8 cellular contexts compared by ENCODE assay signal in genomic region chr16:19524866-19525723, GRCh38. TPM values are rescaled to one million over a fixed set of nuclear protein-coding genes. Genes with fewer than 3 reads are reported as not detected.
DNase-seq lines count a peak whose midpoint lies in the region; ATAC-seq and TF ChIP-seq lines count a peak whose summit lies in the region.

No MANE protein-coding gene starts in this region.

- peaks cover 15% of the 10 kb centered on the region for H3K79me1 ChIP-seq in mesenchymal stem cell (replicated peaks; ENCODE audit: low read length, poor library complexity, severe bottlenecking)

- H2BK12ac ChIP-seq in mesenchymal stem cell (ENCODE audit: low read length in 2 of 2): no peak overlapping the region

- H2AK5ac ChIP-seq in mesenchymal stem cell (ENCODE audit: low read length, severe bottlenecking): no peak overlapping the region

- peak overlapping the region; percentile 40 for H2BK5ac ChIP-seq in mesenchymal stem cell (ENCODE audit: low read depth, low read length, poor library complexity, severe bottlenecking)

- H3K4ac ChIP-seq in mesenchymal stem cell (ENCODE audit: low read depth in 1 of 2, low read length in 2 of 2): peak overlapping the region in 1 of 2 experiments; percentile 73

- H4K91ac ChIP-seq in mesenchymal stem cell (ENCODE audit: low read length): no peak overlapping the region

- H3K23ac ChIP-seq in mesenchymal stem cell (ENCODE audit: low read length in 2 of 2): no peak overlapping the region

- 9% methylated on average over 12 of the region's 14 CpGs for WGBS in mesenchymal stem cell

- no peak overlapping the region for H2BK15ac ChIP-seq in mesenchymal stem cell (ENCODE audit: low read depth, poor library complexity, severe bottlenecking)

- peaks cover 4 to 17% of the 10 kb centered on the region in 2 experiments for H3K36me3 ChIP-seq in mesenchymal stem cell (ENCODE audit: control insufficient read depth in 1 of 2, insufficient read depth in 2 of 2, low read depth in 1 of 2, low read length in 2 of 2)

- no peaks in the 10 kb centered on the region for H3K9me3 ChIP-seq in mesenchymal stem cell (ENCODE audit: control insufficient read depth, low read length)

- peak overlapping the region; percentile 44 for H2AFZ ChIP-seq in mesenchymal stem cell (ENCODE audit: low read depth, low read length)

- no peak overlapping the region for H4K8ac ChIP-seq in mesenchymal stem cell (ENCODE audit: low read length)

- peak overlapping the region; percentile 34 for H3K27ac ChIP-seq in mesenchymal stem cell (ENCODE audit: low read length, poor library complexity, severe bottlenecking)

- H3K18ac ChIP-seq in mesenchymal stem cell (ENCODE audit: low read depth in 1 of 2, low read length in 2 of 2): no peak overlapping the region

- H3K27me3 ChIP-seq in mesenchymal stem cell (ENCODE audit: control insufficient read depth in 1 of 2, insufficient read depth in 1 of 2, low read length in 2 of 2): no peaks in the 10 kb centered on the region

- no peak overlapping the region for H2BK120ac ChIP-seq in mesenchymal stem cell (ENCODE audit: low read depth, low read length)

- peak overlapping the region; percentile 91 for H3K9ac ChIP-seq in mesenchymal stem cell (ENCODE audit: low read length)

- H3K14ac ChIP-seq in mesenchymal stem cell (ENCODE audit: low read length in 2 of 2): no peak overlapping the region

- peak overlapping the region; percentile 71 for H3K4me2 ChIP-seq in mesenchymal stem cell (ENCODE audit: low read length, poor library complexity, severe bottlenecking)

- peak; percentile 46 for DNase-seq in GM12865 (ENCODE audit: low read depth)
- peak; percentile 35 for DNase-seq in NCI-H2227 (lab: John Stamatoyannopoulos, UW; ENCODE audit: unreplicated experiment)
- DNase-seq in cardiac fibroblast (ENCODE audit: low read depth in 2 of 2): peak in 1 of 2 donors; percentile 11
- DNase-seq in mesenchymal stem cell: peak; percentile 39
- no peak for DNase-seq in kidney glomerular epithelial cell (lab: John Stamatoyannopoulos, UW)
- DNase-seq in AG08396 (ENCODE audit: low spot score): no peak

- H3K4me3 ChIP-seq in GM12865 (ENCODE audit: low read depth, low read length): peak overlapping the region; percentile 84
- H3K4me3 ChIP-seq in cardiac fibroblast (replicated peaks in 1 of 2; ENCODE audit: low read depth in 2 of 2, low read length in 2 of 2): peak overlapping the region; percentile 94 to 100
- peak overlapping the region; percentile 89 to 95 for H3K4me3 ChIP-seq in mesenchymal stem cell (ENCODE audit: insufficient read depth in 1 of 2, low read depth in 1 of 2, low read length in 2 of 2)

- peaks cover 6% of the 10 kb centered on the region for H3K4me1 ChIP-seq in mesenchymal stem cell (ENCODE audit: control insufficient read depth, insufficient read depth, low read depth, low read length)

- TF ChIP-seq CTCF in GM12865 (IDR thresholded peaks at IDR 0.05; ENCODE audit: insufficient read depth, low read depth, low read length, missing control alignments) (no peak), cardiac fibroblast (IDR thresholded peaks at IDR 0.05; ENCODE audit: low read depth, low read length) (no peak)

- no peak for ATAC-seq in GM21381 (IDR thresholded peaks at IDR 0.05; ENCODE audit: unreplicated experiment)
- ATAC-seq in HG02870 (IDR thresholded peaks at IDR 0.05; ENCODE audit: unreplicated experiment): no peak

RNA-seq across cellular contexts. Expression of gene CCP110, which starts 1.4 kb away (rescaled TPM):
- polyA plus RNA-seq in mesenchymal stem cell (2013, experiment 1 of 2): 8.4 TPM
- 8.1 TPM for polyA plus RNA-seq in mesenchymal stem cell (2013, experiment 2 of 2)

RNA-seq across cellular contexts. Expression of gene GDE1, which starts 3.2 kb away (rescaled TPM):
- 166 TPM for polyA plus RNA-seq in mesenchymal stem cell (2013, experiment 1 of 2)
- 169 TPM for polyA plus RNA-seq in mesenchymal stem cell (2013, experiment 2 of 2)

RNA-seq across cellular contexts. Expression of gene VPS35L, which starts 30.4 kb away (rescaled TPM):
- 60.5 TPM for polyA plus RNA-seq in mesenchymal stem cell (2013, experiment 1 of 2)
- 56.6 TPM for polyA plus RNA-seq in mesenchymal stem cell (2013, experiment 2 of 2)

Comparison
In these comparisons a context has a peak if more than half of its experiments do, and no peak if none do; other contexts are left out.
1. DNase-seq: peak in GM12865 (single experiment), NCI-H2227 (single experiment) and mesenchymal stem cell (single experiment); none in kidney glomerular epithelial cell (single experiment) and AG08396 (single experiment).
2. Peak in every context shown above with its lines, with median percentiles within 50 percentile points of each other: H3K4me3 ChIP-seq.